ENCODE assay signal across 15 cellular contexts in genomic region chr6:6912841-6913240, GRCh38.
DNase-seq lines count a peak whose midpoint lies in the region; ATAC-seq and TF ChIP-seq lines count a peak whose summit lies in the region.
"Had no signal": no experiment of that assay in that cellular context is flagged by ENCODE, and none has a peak within 500 bp of the region (broad histone marks: within the 10 kb centered on the region; RNA-seq: fewer than 3 reads in every experiment).

No MANE protein-coding gene starts in this region.

- no peak overlapping the region for H3K4ac ChIP-seq in mesenchymal stem cell (ENCODE audit: low read depth in 1 of 2, low read length in 2 of 2)

- peaks cover 3% of the 10 kb centered on the region for H3K4me1 ChIP-seq in mesenchymal stem cell (ENCODE audit: control insufficient read depth, insufficient read depth, low read depth, low read length)
- peaks cover 37 to 43% of the 10 kb centered on the region in 2 donors for H3K4me1 ChIP-seq in thyroid gland

- H3K27me3 ChIP-seq in HL-60 (ENCODE audit: insufficient read depth, poor library complexity, severe bottlenecking), result no peaks in the 10 kb centered on the region
- peaks cover 0 to 7% of the 10 kb centered on the region in 2 experiments for H3K27me3 ChIP-seq in mesenchymal stem cell (ENCODE audit: control insufficient read depth in 1 of 2, insufficient read depth in 1 of 2, low read length in 2 of 2)
- H3K27me3 ChIP-seq in thyroid gland, result no peaks in the 10 kb centered on the region
- H3K27me3 ChIP-seq: MG63 had no signal

- H3K9me3 ChIP-seq in mesenchymal stem cell (ENCODE audit: control insufficient read depth, low read length), result no peaks in the 10 kb centered on the region
- H3K9me3 ChIP-seq in thyroid gland, result no peaks in the 10 kb centered on the region
- H3K9me3 ChIP-seq: MG63 had no signal

- intact Hi-C loops in thyroid gland (cut with DNase I), result no loop called here

- H2BK5ac ChIP-seq in mesenchymal stem cell (ENCODE audit: low read depth, low read length, poor library complexity, severe bottlenecking), result no peak overlapping the region

- no peaks in the 10 kb centered on the region for H3K79me1 ChIP-seq in mesenchymal stem cell (replicated peaks; ENCODE audit: low read length, poor library complexity, severe bottlenecking)

- H4K8ac ChIP-seq in mesenchymal stem cell (ENCODE audit: low read length), result no peak overlapping the region

- no peak overlapping the region for H3K9ac ChIP-seq in mesenchymal stem cell (ENCODE audit: low read length)

- DNase-seq in HL-60 (ENCODE audit: low read depth in 1 of 2, low spot score in 1 of 2) (no peak), SK-MEL-5 (ENCODE audit: low read depth, low spot score) (peak; percentile 55), mesenchymal stem cell (peak; percentile 63), thyroid gland (no peak), CD1c-positive myeloid dendritic cell (ENCODE audit: extremely low spot score) (no peak), NCI-H1436 (lab: John Stamatoyannopoulos, UW) (no peak)
- DNase-seq: CD8-positive, alpha-beta T cell; GDM1; MG63; NCI-H1105; NCI-H1694 treated with DMSO at 0.1 percent for 48 hours; PC-9; T-helper 1 cell had no signal

- no peak overlapping the region for H2BK120ac ChIP-seq in mesenchymal stem cell (ENCODE audit: low read depth, low read length)

- no peak overlapping the region for H3K14ac ChIP-seq in mesenchymal stem cell (ENCODE audit: low read length in 2 of 2)

- TF ChIP-seq CTCF in HL-60 (IDR thresholded peaks at IDR 0.05; ENCODE audit: insufficient read depth, low read length) (no peak), thyroid gland (IDR thresholded peaks at IDR 0.05) (no peak)

- ATAC-seq in GM19328 (IDR thresholded peaks at IDR 0.05; ENCODE audit: unreplicated experiment), result no peak
- ATAC-seq: CD8-positive, alpha-beta T cell had no signal

- no peak overlapping the region for H4K91ac ChIP-seq in mesenchymal stem cell (ENCODE audit: low read length)

- in situ Hi-C loops in SK-MEL-5 (cut with HindIII; ENCODE audit: low pct_unique_long_range_greater_than_20kb, low sequenced_read_pairs), result no loop called here

- no peak for TF ChIP-seq POLR2A in thyroid gland (IDR thresholded peaks at IDR 0.05)

- no peak overlapping the region for H2BK12ac ChIP-seq in mesenchymal stem cell (ENCODE audit: low read length in 2 of 2)

- H3K4me2 ChIP-seq in mesenchymal stem cell (ENCODE audit: low read length, poor library complexity, severe bottlenecking), result no peak overlapping the region
- H3K4me2 ChIP-seq: PC-9 had no signal

- H3K36me3 ChIP-seq in mesenchymal stem cell (ENCODE audit: control insufficient read depth in 1 of 2, insufficient read depth in 2 of 2, low read depth in 1 of 2, low read length in 2 of 2) (no peaks in the 10 kb centered on the region), thyroid gland (no peaks in the 10 kb centered on the region)
- H3K36me3 ChIP-seq: MG63 had no signal

- no peak overlapping the region for H3K23ac ChIP-seq in mesenchymal stem cell (ENCODE audit: low read length in 2 of 2)

- no peak overlapping the region for H2BK15ac ChIP-seq in mesenchymal stem cell (ENCODE audit: low read depth, poor library complexity, severe bottlenecking)

- WGBS in mesenchymal stem cell, result 13% methylated on average over 4 of the region's 4 CpGs
- WGBS in thyroid gland, 2 donors, result 57% methylated on average over 4 of the region's 4 CpGs

- no peak overlapping the region for H3K18ac ChIP-seq in mesenchymal stem cell (ENCODE audit: low read depth in 1 of 2, low read length in 2 of 2)

- H3K27ac ChIP-seq in HL-60 (replicated peaks), result peak overlapping the region; percentile 97
- H3K27ac ChIP-seq in mesenchymal stem cell (ENCODE audit: low read length, poor library complexity, severe bottlenecking), result no peak overlapping the region
- peak overlapping the region; percentile 66 to 98 (median 78) for H3K27ac ChIP-seq in thyroid gland
- H3K27ac ChIP-seq: PC-9, SK-N-MC had no signal

- no peak overlapping the region for H2AFZ ChIP-seq in mesenchymal stem cell (ENCODE audit: low read depth, low read length)
- H2AFZ ChIP-seq: PC-9 had no signal

- no peak overlapping the region for H2AK5ac ChIP-seq in mesenchymal stem cell (ENCODE audit: low read length, severe bottlenecking)

- H3K4me3 ChIP-seq in HL-60 (replicated peaks; ENCODE audit: insufficient read depth, low read length) (no peak overlapping the region), mesenchymal stem cell (ENCODE audit: insufficient read depth in 1 of 2, low read depth in 1 of 2, low read length in 2 of 2) (no peak overlapping the region), thyroid gland (replicated peaks in 1 of 3) (no peak overlapping the region)
- H3K4me3 ChIP-seq: MG63, PC-9, SK-N-MC had no signal

Comparison
In these comparisons a context has a peak if more than half of its experiments do, and no peak if none do; other contexts are left out.
1. DNase-seq: peak in SK-MEL-5 (single experiment) and mesenchymal stem cell (single experiment); none in HL-60 (0 of 2), thyroid gland (0 of 2), CD1c-positive myeloid dendritic cell (single experiment) and NCI-H1436 (single experiment).